ENCODE assay signal across 1 cellular context in genomic region chr21:38380391-38381137, GRCh38.
TF ChIP-seq lines count a peak whose summit lies in the region.

No MANE protein-coding gene starts in this region.

TF ChIP-seq in A549, 52 proteins besides CTCF, POLR2A, EP300 and RAD21 (continued from another document):
- TF ChIP-seq, protein P1, sequence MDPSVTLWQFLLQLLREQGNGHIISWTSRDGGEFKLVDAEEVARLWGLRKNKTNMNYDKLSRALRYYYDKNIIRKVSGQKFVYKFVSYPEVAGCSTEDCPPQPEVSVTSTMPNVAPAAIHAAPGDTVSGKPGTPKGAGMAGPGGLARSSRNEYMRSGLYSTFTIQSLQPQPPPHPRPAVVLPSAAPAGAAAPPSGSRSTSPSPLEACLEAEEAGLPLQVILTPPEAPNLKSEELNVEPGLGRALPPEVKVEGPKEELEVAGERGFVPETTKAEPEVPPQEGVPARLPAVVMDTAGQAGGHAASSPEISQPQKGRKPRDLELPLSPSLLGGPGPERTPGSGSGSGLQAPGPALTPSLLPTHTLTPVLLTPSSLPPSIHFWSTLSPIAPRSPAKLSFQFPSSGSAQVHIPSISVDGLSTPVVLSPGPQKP (IDR thresholded peaks at IDR 0.05; ENCODE audit: low read depth, low read length): no peak
- TF ChIP-seq TFCP2L1 (CRISPR knock-in tag; IDR thresholded peaks at IDR 0.05) (no peak), FOSL2 (IDR thresholded peaks at IDR 0.05) (no peak), FOSL2 (CRISPR knock-in tag; IDR thresholded peaks at IDR 0.05) (no peak), USF2 (IDR thresholded peaks at IDR 0.05) (no peak), RNF2 (IDR thresholded peaks at IDR 0.05; ENCODE audit: borderline replicate concordance, low read depth) (no peak), KDM5A (IDR thresholded peaks at IDR 0.05) (no peak)
